Comparison of ENCODE assay signal across 12 cellular contexts in genomic region chr7:100886142-100886935, GRCh38. TPM values are rescaled to one million over a fixed set of nuclear protein-coding genes. Genes with fewer than 3 reads are reported as not detected.
DNase-seq lines count a peak whose midpoint lies in the region; ATAC-seq and TF ChIP-seq lines count a peak whose summit lies in the region.
"Had no signal": no experiment of that assay in that cellular context is flagged by ENCODE, and none has a peak within 500 bp of the region (broad histone marks: within the 10 kb centered on the region; RNA-seq: fewer than 3 reads in every experiment).

No MANE protein-coding gene starts in this region.

- H3K36me3 ChIP-seq in neural progenitor cell: peaks cover 5% of the 10 kb centered on the region

- H3K9ac ChIP-seq in neural progenitor cell: no peak overlapping the region

- peak overlapping the region; percentile 83 for H3K4me3 Mint-ChIP-seq in activated CD4-positive, alpha-beta T cell treated with anti-CD3 and anti-CD28 coated beads, Interleukin-2, amount 10 ng/mL, durations not matched to agents 24 days and 14 days
- peak overlapping the region; percentile 82 for H3K4me3 Mint-ChIP-seq in activated naive CD8-positive, alpha-beta T cell treated with anti-CD3 and anti-CD28 coated beads, Interleukin-2, amount 50 U/mL, for 24 hours
- H3K4me3 Mint-ChIP-seq in neural progenitor cell: no peak overlapping the region

- TF ChIP-seq CTCF in HL-60 (IDR thresholded peaks at IDR 0.05; ENCODE audit: insufficient read depth, low read length) (no peak), neural progenitor cell (IDR thresholded peaks at IDR 0.05) (no peak)

- H2AFZ ChIP-seq in neural progenitor cell (replicated peaks): no peak overlapping the region

- H3K79me2 ChIP-seq in neural progenitor cell (ENCODE audit: low read depth): peaks cover 44% of the 10 kb centered on the region

- H3K9me3 Mint-ChIP-seq in activated CD4-positive, alpha-beta T cell treated with anti-CD3 and anti-CD28 coated beads, Interleukin-2, amount 10 ng/mL, durations not matched to agents 24 days and 14 days: no peaks in the 10 kb centered on the region
- H3K9me3 Mint-ChIP-seq in activated naive CD8-positive, alpha-beta T cell treated with anti-CD3 and anti-CD28 coated beads, Interleukin-2, amount 50 U/mL, for 24 hours: no peaks in the 10 kb centered on the region
- no peaks in the 10 kb centered on the region for H3K9me3 Mint-ChIP-seq in neural progenitor cell

- no peak overlapping the region for H3K4me2 ChIP-seq in neural progenitor cell

- DNase-seq in activated CD4-positive, alpha-beta T cell treated with anti-CD3 and anti-CD28 coated beads, Interleukin-2, amount 10 ng/mL, durations not matched to agents 24 days and 14 days: peak; percentile 56
- no peak for DNase-seq in activated CD4-positive, alpha-beta T cell treated with anti-CD3 and anti-CD28 coated beads for 1 hour
- DNase-seq in HL-60 (ENCODE audit: low read depth in 1 of 2, low spot score in 1 of 2): no peak
- no peak for DNase-seq in activated naive CD8-positive, alpha-beta T cell treated with anti-CD3 and anti-CD28 coated beads, Interleukin-2, amount 50 U/mL, for 24 hours
- DNase-seq in neural progenitor cell (ENCODE audit: low spot score): no peak
- no peak for DNase-seq in hypothalamus (lab: John Stamatoyannopoulos, UW)
- no peak for DNase-seq in GDM1 (lab: John Stamatoyannopoulos, UW)
- no peak for DNase-seq in activated gamma-delta T cell (lab: John Stamatoyannopoulos, UW)
- DNase-seq: activated CD4-positive, alpha-beta T cell treated with anti-CD3 and anti-CD28 coated beads, Interleukin-2, amount 50 U/mL, for 48 hours; occipital lobe; upper lobe of right lung had no signal

- H3K4me3 ChIP-seq in HL-60 (replicated peaks; ENCODE audit: insufficient read depth, low read length) (no peak overlapping the region), neural progenitor cell (no peak overlapping the region)
- H3K4me3 ChIP-seq: gastroesophageal sphincter, upper lobe of right lung had no signal

- H3K36me3 Mint-ChIP-seq in activated CD4-positive, alpha-beta T cell treated with anti-CD3 and anti-CD28 coated beads, Interleukin-2, amount 10 ng/mL, durations not matched to agents 24 days and 14 days (ENCODE audit: low read depth): peaks cover 68% of the 10 kb centered on the region
- peaks cover 62% of the 10 kb centered on the region for H3K36me3 Mint-ChIP-seq in activated naive CD8-positive, alpha-beta T cell treated with anti-CD3 and anti-CD28 coated beads, Interleukin-2, amount 50 U/mL, for 24 hours (ENCODE audit: low read depth)
- peaks cover 53% of the 10 kb centered on the region for H3K36me3 Mint-ChIP-seq in neural progenitor cell

- peaks cover 10% of the 10 kb centered on the region for H3K4me1 ChIP-seq in neural progenitor cell

- H3K27me3 ChIP-seq in HL-60 (ENCODE audit: insufficient read depth, poor library complexity, severe bottlenecking) (peaks cover 10% of the 10 kb centered on the region), neural progenitor cell (no peaks in the 10 kb centered on the region)
- H3K27me3 ChIP-seq: gastroesophageal sphincter, upper lobe of right lung had no signal

- peaks cover 6% of the 10 kb centered on the region for H3K27me3 Mint-ChIP-seq in activated CD4-positive, alpha-beta T cell treated with anti-CD3 and anti-CD28 coated beads, Interleukin-2, amount 10 ng/mL, durations not matched to agents 24 days and 14 days
- H3K27me3 Mint-ChIP-seq in activated naive CD8-positive, alpha-beta T cell treated with anti-CD3 and anti-CD28 coated beads, Interleukin-2, amount 50 U/mL, for 24 hours: peaks cover 7% of the 10 kb centered on the region
- peaks cover 11% of the 10 kb centered on the region for H3K27me3 Mint-ChIP-seq in neural progenitor cell (ENCODE audit: insufficient read depth, low read depth)

- H3F3A ChIP-seq in neural progenitor cell (ENCODE audit: low read depth): peaks cover 66% of the 10 kb centered on the region

- H3K27ac ChIP-seq in HL-60 (replicated peaks) (peak overlapping the region; percentile 86), neural progenitor cell (no peak overlapping the region)

- H4K20me1 ChIP-seq in neural progenitor cell (ENCODE audit: low read depth): peaks cover 70% of the 10 kb centered on the region

- no peak for ATAC-seq in activated naive CD8-positive, alpha-beta T cell treated with anti-CD3 and anti-CD28 coated beads, Interleukin-2, amount 50 U/mL, for 24 hours
- ATAC-seq: gastroesophageal sphincter, upper lobe of right lung had no signal

- H3K27ac Mint-ChIP-seq in activated CD4-positive, alpha-beta T cell treated with anti-CD3 and anti-CD28 coated beads, Interleukin-2, amount 10 ng/mL, durations not matched to agents 24 days and 14 days: peak overlapping the region; percentile 84
- peak overlapping the region; percentile 89 for H3K27ac Mint-ChIP-seq in activated naive CD8-positive, alpha-beta T cell treated with anti-CD3 and anti-CD28 coated beads, Interleukin-2, amount 50 U/mL, for 24 hours
- H3K27ac Mint-ChIP-seq in neural progenitor cell: peak overlapping the region; percentile 78

- H3K9me3 ChIP-seq in neural progenitor cell (ENCODE audit: low read depth): no peaks in the 10 kb centered on the region
- H3K9me3 ChIP-seq: gastroesophageal sphincter, upper lobe of right lung had no signal

- intact Hi-C loops in activated CD4-positive, alpha-beta T cell treated with anti-CD3 and anti-CD28 coated beads, Interleukin-2, amount 10 ng/mL, durations not matched to agents 24 days and 14 days (cut with micrococcal nuclease): no loop called here

- peaks cover 43% of the 10 kb centered on the region for H3K4me1 Mint-ChIP-seq in activated CD4-positive, alpha-beta T cell treated with anti-CD3 and anti-CD28 coated beads, Interleukin-2, amount 10 ng/mL, durations not matched to agents 24 days and 14 days
- peaks cover 53% of the 10 kb centered on the region for H3K4me1 Mint-ChIP-seq in activated naive CD8-positive, alpha-beta T cell treated with anti-CD3 and anti-CD28 coated beads, Interleukin-2, amount 50 U/mL, for 24 hours
- peaks cover 22% of the 10 kb centered on the region for H3K4me1 Mint-ChIP-seq in neural progenitor cell

RNA-seq across cellular contexts. Expression of gene UFSP1, which starts 3.2 kb away (rescaled TPM):
- total RNA-seq in activated CD4-positive, alpha-beta T cell treated with anti-CD3 and anti-CD28 coated beads, Interleukin-2, amount 10 ng/mL, durations not matched to agents 24 days and 14 days: 4.5 TPM in 2 replicates
- 4.0 TPM in 1 of 2 replicates, not detected in the other for total RNA-seq in neural progenitor cell (ENCODE audit: low replicate concordance)

RNA-seq across cellular contexts. Expression of gene ACHE, which starts 9.3 kb away (rescaled TPM):
- not detected in 2 replicates for total RNA-seq in activated CD4-positive, alpha-beta T cell treated with anti-CD3 and anti-CD28 coated beads, Interleukin-2, amount 10 ng/mL, durations not matched to agents 24 days and 14 days
- total RNA-seq in neural progenitor cell (ENCODE audit: low replicate concordance): 0.90 TPM in 1 of 2 replicates, not detected in the other

RNA-seq across cellular contexts. Expression of gene SRRT, which starts 11.4 kb away (rescaled TPM):
- 300 and 318 TPM in 2 replicates for total RNA-seq in activated CD4-positive, alpha-beta T cell treated with anti-CD3 and anti-CD28 coated beads, Interleukin-2, amount 10 ng/mL, durations not matched to agents 24 days and 14 days
- 60.4 and 108 TPM in 2 replicates for total RNA-seq in neural progenitor cell (ENCODE audit: low replicate concordance)

RNA-seq across cellular contexts. Expression of gene TRIP6, which starts 19.2 kb away (rescaled TPM):
- 42.7 and 47.6 TPM in 2 replicates for total RNA-seq in activated CD4-positive, alpha-beta T cell treated with anti-CD3 and anti-CD28 coated beads, Interleukin-2, amount 10 ng/mL, durations not matched to agents 24 days and 14 days
- total RNA-seq in neural progenitor cell (ENCODE audit: low replicate concordance): 14.9 and 49.5 TPM in 2 replicates

RNA-seq across cellular contexts. Expression of gene SLC12A9, which starts 33.8 kb away (rescaled TPM):
- 37.3 and 41.2 TPM in 2 replicates for total RNA-seq in activated CD4-positive, alpha-beta T cell treated with anti-CD3 and anti-CD28 coated beads, Interleukin-2, amount 10 ng/mL, durations not matched to agents 24 days and 14 days
- 3.5 and 18.6 TPM in 2 replicates for total RNA-seq in neural progenitor cell (ENCODE audit: low replicate concordance)
